ENCODE assay signal across 19 cellular contexts in the genomic region with DNA sequence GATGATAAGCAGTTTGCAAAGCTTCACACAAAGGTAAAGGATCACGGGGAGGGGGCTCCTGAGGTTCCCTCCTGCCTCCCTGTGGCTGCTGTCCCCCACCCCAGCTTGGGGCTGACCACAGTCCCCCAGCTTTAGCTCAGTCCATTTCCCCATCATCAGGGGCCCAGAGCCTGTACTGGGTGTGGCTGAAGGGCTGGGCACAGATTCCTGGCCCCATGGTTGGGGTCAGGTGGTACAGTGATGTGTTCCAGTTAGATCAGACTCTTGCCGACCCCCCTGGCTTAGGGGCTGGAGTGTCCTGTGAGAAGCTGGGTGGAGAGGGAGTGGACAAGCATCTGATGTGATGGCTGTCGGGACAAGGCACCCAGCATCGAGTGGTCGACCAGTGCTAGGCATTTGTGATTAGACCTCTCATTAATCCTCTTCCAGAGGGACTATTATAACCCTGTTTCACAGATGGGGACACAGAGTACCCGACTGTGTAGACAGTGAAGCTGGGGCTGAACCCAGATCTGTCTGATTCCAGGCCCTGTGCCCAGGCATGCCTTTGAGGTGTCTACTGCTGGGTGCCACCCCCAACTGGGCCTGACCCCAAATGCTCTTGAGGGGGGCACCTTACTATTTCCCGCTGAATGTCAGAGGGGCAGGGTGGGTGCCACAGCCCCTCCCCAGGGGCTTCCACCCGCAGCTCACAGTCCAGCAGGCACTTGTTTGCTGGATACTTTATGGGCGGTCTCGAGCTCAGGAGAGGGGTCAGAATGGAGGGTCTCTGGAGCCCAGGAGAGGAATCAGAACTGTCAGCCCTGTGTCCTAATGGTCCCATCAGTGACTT. TPM values are rescaled to one million over a fixed set of nuclear protein-coding genes. Genes with fewer than 3 reads are reported as not detected.
A peak's percentile ranks its signal among the peaks of the same experiment; 100 is the strongest.
DNase-seq lines count a peak whose midpoint lies in the region; ATAC-seq and TF ChIP-seq lines count a peak whose summit lies in the region.
"Had no signal": no experiment of that assay in that cellular context is flagged by ENCODE, and none has a peak within 500 bp of the region (broad histone marks: within the 10 kb centered on the region; RNA-seq: fewer than 3 reads in every experiment).

No MANE protein-coding gene starts in this region.

- no peak overlapping the region for H2BK120ac ChIP-seq in mesendoderm (ENCODE audit: low read depth, low read length)

- intact Hi-C loops in heart left ventricle (cut with DNase I) (loop anchor here in 1 of 10 donors (5.0 kb wide), 1 partner anchor 35 kb away; no protein-coding TSS in a partner anchor), left cardiac atrium (cut with DNase I) (no loop called here), upper lobe of right lung (cut with DNase I) (no loop called here)

- peak overlapping the region in 10 of 12 donors; percentile 2 to 73 (median 34) for H3K27ac ChIP-seq in heart left ventricle
- no peak overlapping the region for H3K27ac ChIP-seq in upper lobe of right lung
- H3K27ac ChIP-seq in mesendoderm (ENCODE audit: low read depth, low read length), result no peak overlapping the region
- H3K27ac ChIP-seq: epithelial cell of prostate had no signal

- peak overlapping the region; percentile 11 to 79 (median 62) for H3K4me3 Mint-ChIP-seq in nephron
- H3K4me3 Mint-ChIP-seq: activated CD4-positive, alpha-beta T cell treated with anti-CD3 and anti-CD28 coated beads, Interleukin-2, amount 10 ng/mL, durations not matched to agents 7 days and 5 days; activated naive CD8-positive, alpha-beta T cell treated with anti-CD3 and anti-CD28 coated beads, Interleukin-2, amount 10 ng/mL, durations not matched to agents 7 days and 5 days had no signal

- H2BK5ac ChIP-seq in mesendoderm (ENCODE audit: low read length), result no peak overlapping the region

- no peak overlapping the region for H3K56ac ChIP-seq in mesendoderm (ENCODE audit: low read length)

- TF ChIP-seq CTCF in heart left ventricle (IDR thresholded peaks at IDR 0.05) (no peak), nephron (IDR thresholded peaks at IDR 0.05; ENCODE audit: unreplicated experiment in 3 of 3) (no peak), upper lobe of right lung (IDR thresholded peaks at IDR 0.05) (no peak)

- DNase-seq in heart left ventricle (peak in 1 of 5 donors; percentile 30), left cardiac atrium (no peak), upper lobe of right lung (no peak), inferior parietal cortex (ENCODE audit: extremely low spot score) (no peak), UCSD-AML1 (lab: John Stamatoyannopoulos, UW; ENCODE audit: unreplicated experiment) (no peak), mesendoderm (no peak)
- peak; percentile 11 for DNase-seq in activated CD8-positive, alpha-beta memory T cell treated with anti-CD3 and anti-CD28 coated beads, Interleukin-2, amount 50 U/mL, for 4 hours
- DNase-seq: ACHN; activated CD4-positive, alpha-beta T cell treated with anti-CD3 and anti-CD28 coated beads, Interleukin-2, amount 10 ng/mL, durations not matched to agents 7 days and 5 days; CD8-positive, alpha-beta memory T cell; H9; NCI-H187; NCI-H226; NK-92 treated with Interleukin-12 subunit alpha and Interleukin-12 subunit beta, amount 100 ng/mL, for 24 hours; RPMI8226 had no signal

- no peaks in the 10 kb centered on the region for H3K79me2 ChIP-seq in mesendoderm (ENCODE audit: control insufficient read depth, insufficient read depth, low read length)

- H3K18ac ChIP-seq in mesendoderm (ENCODE audit: low read length), result no peak overlapping the region

- H3K4me1 ChIP-seq in heart left ventricle (peaks cover 0 to 43% (median 9%) of the 10 kb centered on the region in 12 donors), upper lobe of right lung (no peaks in the 10 kb centered on the region), mesendoderm (ENCODE audit: control insufficient read depth, low read depth, low read length) (no peaks in the 10 kb centered on the region)

- no peak overlapping the region for H3K27ac Mint-ChIP-seq in nephron
- H3K27ac Mint-ChIP-seq: activated naive CD8-positive, alpha-beta T cell treated with anti-CD3 and anti-CD28 coated beads, Interleukin-2, amount 10 ng/mL, durations not matched to agents 7 days and 5 days; H9; IgD-negative memory B cell had no signal

- TF ChIP-seq POLR2A in heart left ventricle (IDR thresholded peaks at IDR 0.05), result no peak

- no peak overlapping the region for H3K23ac ChIP-seq in mesendoderm (ENCODE audit: low read length)

- H3K9me3 ChIP-seq in heart left ventricle, result no peaks in the 10 kb centered on the region
- H3K9me3 ChIP-seq in upper lobe of right lung, result no peaks in the 10 kb centered on the region

- no peak overlapping the region for H3K4me2 ChIP-seq in mesendoderm (ENCODE audit: low read length)

- H3K27me3 Mint-ChIP-seq in nephron (ENCODE audit: low read depth), result peaks cover 18% of the 10 kb centered on the region

- H4K5ac ChIP-seq in mesendoderm (ENCODE audit: low read length), result no peak overlapping the region

- H3K36me3 Mint-ChIP-seq in nephron (ENCODE audit: low read depth), result peaks cover 24% of the 10 kb centered on the region
- H3K36me3 Mint-ChIP-seq: activated naive CD8-positive, alpha-beta T cell treated with anti-CD3 and anti-CD28 coated beads, Interleukin-2, amount 10 ng/mL, durations not matched to agents 7 days and 5 days; CD8-positive, alpha-beta memory T cell; IgD-negative memory B cell had no signal

- 60 to 79% (median 71%) methylated on average over 10 of the region's 10 CpGs for WGBS in heart left ventricle, 4 donors
- WGBS in mesendoderm (ENCODE audit: extremely low coverage, insufficient coverage, low lambda C conversion rate), result no CpG with 5 or more reads among the region's 10 CpGs

- no peak overlapping the region for H4K8ac ChIP-seq in mesendoderm (ENCODE audit: low read depth, low read length)

- H2AK5ac ChIP-seq in mesendoderm (ENCODE audit: low read length), result no peak overlapping the region

- H3K36me3 ChIP-seq in heart left ventricle (peaks cover 0 to 42% (median 12%) of the 10 kb centered on the region in 9 donors), upper lobe of right lung (no peaks in the 10 kb centered on the region), mesendoderm (ENCODE audit: control insufficient read depth, insufficient read depth, low read length) (no peaks in the 10 kb centered on the region)

- ATAC-seq in heart left ventricle (no peak), left cardiac atrium (no peak), upper lobe of right lung (no peak)

- H2BK15ac ChIP-seq in mesendoderm (replicated peaks; ENCODE audit: low read depth), result no peak overlapping the region

- H3K9ac ChIP-seq in mesendoderm (ENCODE audit: low read length), result no peak overlapping the region

- no peak overlapping the region for H3K4ac ChIP-seq in mesendoderm (ENCODE audit: low read depth, low read length)

- H3K9me3 Mint-ChIP-seq in nephron, result no peaks in the 10 kb centered on the region
- H3K9me3 Mint-ChIP-seq: CD8-positive, alpha-beta memory T cell; IgD-negative memory B cell had no signal

- H3K4me3 ChIP-seq in heart left ventricle, result peak overlapping the region; percentile 4 to 75 (median 60)
- peak overlapping the region; percentile 51 for H3K4me3 ChIP-seq in upper lobe of right lung
- H3K4me3 ChIP-seq in mesendoderm (ENCODE audit: low read length), result no peak overlapping the region

- peaks cover 4 to 36% (median 20%) of the 10 kb centered on the region in 9 donors for H3K27me3 ChIP-seq in heart left ventricle
- peaks cover 16% of the 10 kb centered on the region for H3K27me3 ChIP-seq in upper lobe of right lung
- H3K27me3 ChIP-seq in mesendoderm (ENCODE audit: insufficient read depth, low read length, poor library complexity), result no peaks in the 10 kb centered on the region

- H3K4me1 Mint-ChIP-seq in nephron, result peaks cover 13% of the 10 kb centered on the region

- no peaks in the 10 kb centered on the region for H3K79me1 ChIP-seq in mesendoderm (ENCODE audit: low read length)

RNA-seq across cellular contexts. Expression of a gene that starts 4.3 kb away (rescaled TPM):
- total RNA-seq in heart left ventricle (10 to 100 TPM; 11.3 to 36.0 (median 21.9) TPM), left cardiac atrium (10 to 100 TPM; 19.5 to 34.1 TPM), upper lobe of right lung (59.9 TPM)
- 10 to 100 TPM; 14.9 to 23.2 TPM for polyA plus RNA-seq in heart left ventricle
- polyA plus RNA-seq in mesendoderm (2013, experiment 1 of 2), result 1.2 TPM
- polyA plus RNA-seq in mesendoderm (2013, experiment 2 of 2), result 1.1 TPM
- polyA plus RNA-seq: CD8-positive, alpha-beta memory T cell; IgD-negative memory B cell had no signal

RNA-seq across cellular contexts. Expression of a gene that starts 48.9 kb away (rescaled TPM):
- total RNA-seq in heart left ventricle, result 10 to 100 TPM; 19.1 to 40.5 (median 27.2) TPM
- polyA plus RNA-seq in heart left ventricle, result 10 to 100 TPM; 16.7 to 25.0 TPM
- 10 to 100 TPM; 27.0 to 32.5 TPM for total RNA-seq in left cardiac atrium
- 46.4 TPM for total RNA-seq in upper lobe of right lung
- 3.3 TPM for polyA plus RNA-seq in mesendoderm (2013, experiment 1 of 2)
- polyA plus RNA-seq in mesendoderm (2013, experiment 2 of 2), result 3.1 TPM

Comparison
In these comparisons a context has a peak if more than half of its experiments do, and no peak if none do; other contexts are left out.
1. H3K27ac ChIP-seq: peak in heart left ventricle (10 of 12); none in upper lobe of right lung (single experiment) and mesendoderm (single experiment).